8 cellular contexts compared by ENCODE assay signal in the genomic region with DNA sequence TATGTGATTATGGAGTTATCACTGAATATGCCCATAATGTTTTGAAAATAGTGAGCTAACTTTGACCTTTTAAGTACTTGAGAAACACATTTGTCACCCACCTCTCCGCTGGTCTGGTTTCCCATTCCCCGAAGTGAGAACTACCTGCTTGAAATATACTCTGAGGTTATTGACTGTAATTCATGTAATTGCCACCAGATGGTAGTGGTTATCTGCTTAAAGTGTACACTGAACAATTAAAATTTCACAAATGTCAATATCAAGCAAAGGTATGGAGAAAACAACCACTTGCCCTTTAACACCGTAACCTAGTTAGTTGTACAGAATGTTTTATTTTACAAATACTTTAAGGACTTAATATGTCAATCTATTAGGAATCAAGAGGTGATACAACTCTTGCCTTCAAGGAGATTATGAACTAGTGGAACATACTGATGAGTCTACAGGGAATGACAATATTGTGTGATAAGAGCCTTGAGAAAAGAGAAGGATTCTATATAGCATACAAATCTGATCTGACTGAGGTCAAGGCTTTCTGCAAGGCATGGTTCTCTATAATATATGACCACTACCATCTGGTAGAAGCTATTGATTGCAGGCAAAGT.
DNase-seq lines count a peak whose midpoint lies in the region; ATAC-seq and TF ChIP-seq lines count a peak whose summit lies in the region.

No MANE protein-coding gene starts in this region.

- H3K27me3 ChIP-seq in neural cell (ENCODE audit: insufficient read depth, low read depth, low read length) = no peaks in the 10 kb centered on the region
- H3K27me3 ChIP-seq in CD4-positive, alpha-beta T cell (ENCODE audit: control insufficient read depth, insufficient read depth, low read length) = no peaks in the 10 kb centered on the region

- no peak overlapping the region for H2AFZ ChIP-seq in neural cell (ENCODE audit: low read depth, low read length)

- H3F3A ChIP-seq in neural cell (ENCODE audit: insufficient read depth, low read length, poor library complexity, severe bottlenecking) = no peaks in the 10 kb centered on the region

- H3K27ac ChIP-seq in coronary artery (no peak overlapping the region), neural cell (ENCODE audit: low read length) (no peak overlapping the region)
- H3K27ac ChIP-seq in CD4-positive, alpha-beta T cell (ENCODE audit: low read depth, low read length) = no peak overlapping the region

- no peaks in the 10 kb centered on the region for H3K9me3 ChIP-seq in neural cell (ENCODE audit: low read length)
- no peaks in the 10 kb centered on the region for H3K9me3 ChIP-seq in CD4-positive, alpha-beta T cell (ENCODE audit: control insufficient read depth, low read length)

- TF ChIP-seq CTCF in coronary artery (IDR thresholded peaks at IDR 0.05) = peak; percentile 16
- peak; percentile 70 for TF ChIP-seq CTCF in neural cell (IDR thresholded peaks at IDR 0.05; ENCODE audit: poor library complexity, severe bottlenecking)
- no peak for TF ChIP-seq CTCF in CD4-positive, alpha-beta T cell (IDR thresholded peaks at IDR 0.05)

- POLR2A ChIA-PET in CD4-positive, alpha-beta T cell (lab: Charles Lee) = no interaction called here

- no peak overlapping the region for H3K4me2 ChIP-seq in neural cell (ENCODE audit: low read length)

- no peak overlapping the region for H3K4me3 ChIP-seq in coronary artery
- no peak overlapping the region for H3K4me3 ChIP-seq in neural cell (ENCODE audit: low read length)

- H4K20me1 ChIP-seq in neural cell (ENCODE audit: insufficient read depth) = no peaks in the 10 kb centered on the region

- no peaks in the 10 kb centered on the region for H3K79me2 ChIP-seq in neural cell (replicated peaks; ENCODE audit: insufficient read depth, low read length)

- H3K9ac ChIP-seq in neural cell (ENCODE audit: low read length) = no peak overlapping the region

- intact Hi-C loops in CD4-positive, alpha-beta T cell (cut with DNase I, micrococcal nuclease) = no loop called here

- H3K4me3 Mint-ChIP-seq in CD4-positive, alpha-beta T cell = no peak overlapping the region

- CTCF ChIA-PET in CD4-positive, alpha-beta T cell (lab: Charles Lee) = no interaction called here

- H3K9me2 ChIP-seq in neural cell (ENCODE audit: insufficient read depth, low read length) = no peaks in the 10 kb centered on the region

- no peak for TF ChIP-seq EP300 in neural cell (conservative IDR thresholded peaks at IDR 0.05; ENCODE audit: poor library complexity, severe bottlenecking)

- TF ChIP-seq RAD21 in neural cell (conservative IDR thresholded peaks at IDR 0.05) = peak; percentile 71

- H3K36me3 Mint-ChIP-seq in CD4-positive, alpha-beta T cell (ENCODE audit: low read depth) = no peaks in the 10 kb centered on the region

- no peaks in the 10 kb centered on the region for H3K36me3 ChIP-seq in neural cell (ENCODE audit: insufficient read depth, low read length)

- no peaks in the 10 kb centered on the region for H3K27me3 Mint-ChIP-seq in CD4-positive, alpha-beta T cell

- no peak overlapping the region for H3K27ac Mint-ChIP-seq in CD4-positive, alpha-beta T cell

- H3K9me3 Mint-ChIP-seq in CD4-positive, alpha-beta T cell = no peaks in the 10 kb centered on the region

- DNase-seq in DMS 273 (lab: John Stamatoyannopoulos, UW; ENCODE audit: unreplicated experiment) = peak; percentile 63
- peak; percentile 67 for DNase-seq in NCI-H526 treated with DMSO at 0.1 percent for 48 hours (lab: John Stamatoyannopoulos, UW)
- DNase-seq in coronary artery (ENCODE audit: low spot score) = no peak
- DNase-seq in mesenteric fat pad (ENCODE audit: low spot score) = no peak
- DNase-seq in CD4-positive, alpha-beta T cell = no peak

- peak; percentile 82 for ATAC-seq in GM19397 (IDR thresholded peaks at IDR 0.05; ENCODE audit: unreplicated experiment)
- ATAC-seq in HG03280 (IDR thresholded peaks at IDR 0.05; ENCODE audit: unreplicated experiment) = peak; percentile 91
- ATAC-seq in CD4-positive, alpha-beta T cell (ENCODE audit: poor library complexity) = no peak

- H3K4me1 Mint-ChIP-seq in CD4-positive, alpha-beta T cell (ENCODE audit: low read depth) = no peaks in the 10 kb centered on the region

TF ChIP-seq in neural cell, 6 proteins besides CTCF, POLR2A, EP300 and RAD21:
- TF ChIP-seq SMC3 (conservative IDR thresholded peaks at IDR 0.05; ENCODE audit: poor library complexity) (peak; percentile 78), MXI1 (conservative IDR thresholded peaks at IDR 0.05; ENCODE audit: poor library complexity, severe bottlenecking) (no peak)

Comparison
In these comparisons a context has a peak if more than half of its experiments do, and no peak if none do; other contexts are left out.
1. DNase-seq: peak in DMS 273 (single experiment) and NCI-H526 treated with DMSO at 0.1 percent for 48 hours (single experiment); none in coronary artery (single experiment), mesenteric fat pad (single experiment) and CD4-positive, alpha-beta T cell (0 of 10).